Comparison of ENCODE assay signal across 12 cellular contexts in the genomic region with DNA sequence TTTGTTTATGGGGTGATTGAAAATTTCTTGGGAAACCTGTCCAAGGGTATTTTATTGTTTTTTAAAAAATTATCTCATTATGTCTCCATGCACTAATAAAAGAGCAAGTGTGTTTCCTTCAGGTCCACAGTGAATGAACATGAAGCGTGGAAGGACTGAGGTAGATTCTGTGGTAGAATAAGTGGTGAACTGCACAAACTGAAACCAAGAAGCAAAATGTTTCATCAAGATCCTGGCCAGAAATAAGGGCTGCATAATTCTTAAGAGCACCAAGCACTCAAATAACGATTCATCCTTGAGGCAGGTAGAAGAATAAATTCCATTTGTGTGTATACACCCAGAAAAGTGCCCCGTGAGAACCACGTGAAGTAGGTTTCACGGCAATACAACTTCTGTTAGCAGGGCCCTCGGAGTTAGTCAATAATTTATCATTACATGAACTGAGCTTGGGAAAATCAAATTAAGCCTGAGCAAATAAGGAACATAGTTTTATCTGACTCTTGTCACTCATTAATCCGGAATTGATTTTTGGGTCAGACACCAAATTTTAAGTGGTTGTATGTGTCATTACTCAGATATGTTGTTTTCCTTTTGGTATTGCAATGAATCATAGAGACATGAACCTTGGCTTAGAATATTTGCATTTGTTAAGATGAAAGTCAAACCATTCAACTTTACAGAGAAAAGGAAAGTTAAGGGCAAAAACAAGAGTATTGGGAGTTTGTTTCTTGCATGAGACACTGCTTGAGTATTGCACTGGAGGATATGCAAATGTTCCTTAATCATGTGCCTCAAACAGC.
DNase-seq lines count a peak whose midpoint lies in the region; ATAC-seq and TF ChIP-seq lines count a peak whose summit lies in the region.
"Had no signal": no experiment of that assay in that cellular context is flagged by ENCODE, and none has a peak within 500 bp of the region (broad histone marks: within the 10 kb centered on the region; RNA-seq: fewer than 3 reads in every experiment).

No MANE protein-coding gene starts in this region.

- H3K4me3 ChIP-seq in mammary epithelial cell (replicated peaks in 1 of 3; ENCODE audit: insufficient read depth in 1 of 3, low read depth in 2 of 3, low read length in 3 of 3) (no peak overlapping the region), lower lobe of right lung (no peak overlapping the region), mucosa of descending colon (no peak overlapping the region)
- H3K4me3 ChIP-seq: sigmoid colon had no signal

- no peaks in the 10 kb centered on the region for H3K79me2 ChIP-seq in mammary epithelial cell (ENCODE audit: insufficient read depth, low read length)

- no peak overlapping the region for H3K27ac ChIP-seq in mammary epithelial cell (ENCODE audit: insufficient read depth, low read depth, low read length)
- H3K27ac ChIP-seq in lower lobe of right lung: no peak overlapping the region
- H3K27ac ChIP-seq: sigmoid colon had no signal

- in situ Hi-C loops in mammary epithelial cell (cut with MboI; ENCODE audit: low sequenced_read_pairs in 2 of 2): no loop called here

- H3K9me3 ChIP-seq in mammary epithelial cell (replicated peaks; ENCODE audit: insufficient read depth, low read length) (no peaks in the 10 kb centered on the region), lower lobe of right lung (no peaks in the 10 kb centered on the region), mucosa of descending colon (no peaks in the 10 kb centered on the region)
- H3K9me3 ChIP-seq: sigmoid colon had no signal

- H3K36me3 ChIP-seq in mammary epithelial cell (ENCODE audit: insufficient read depth, low read length) (no peaks in the 10 kb centered on the region), lower lobe of right lung (no peaks in the 10 kb centered on the region), mucosa of descending colon (ENCODE audit: low read depth) (no peaks in the 10 kb centered on the region)
- H3K36me3 ChIP-seq: sigmoid colon had no signal

- no peak overlapping the region for H2AFZ ChIP-seq in mammary epithelial cell (ENCODE audit: low read depth, low read length)

- no TSS peak for BruUV-seq in mammary epithelial cell (replicated peaks; lab: Mats Ljungman, UMichigan)

- H3K4me1 ChIP-seq in mammary epithelial cell (ENCODE audit: insufficient read depth, low read length): no peaks in the 10 kb centered on the region
- no peaks in the 10 kb centered on the region for H3K4me1 ChIP-seq in lower lobe of right lung
- H3K4me1 ChIP-seq in mucosa of descending colon (ENCODE audit: low read depth): no peaks in the 10 kb centered on the region
- H3K4me1 ChIP-seq: sigmoid colon had no signal

- H4K20me1 ChIP-seq in mammary epithelial cell (ENCODE audit: insufficient read depth, low read length): no peaks in the 10 kb centered on the region

- intact Hi-C loops in mammary epithelial cell (cut with micrococcal nuclease) (no loop called here), lower lobe of right lung (cut with DNase I) (no loop called here), mucosa of descending colon (cut with DNase I, micrococcal nuclease) (no loop called here)

- no peak overlapping the region for H3K9ac ChIP-seq in mammary epithelial cell (ENCODE audit: insufficient read depth, low read length)

- CTCF ChIA-PET in mammary epithelial cell (lab: Charles Lee; ENCODE audit: low non-redundant PET): no interaction called here

- WGBS in mammary epithelial cell (ENCODE audit: low coverage, missing lambda C conversion rate): 76% methylated on average over 7 of the region's 7 CpGs

- DNase-seq in mammary epithelial cell (peak; percentile 24), lower lobe of right lung (no peak), NCI-H748 (lab: John Stamatoyannopoulos, UW; ENCODE audit: unreplicated experiment) (no peak), mucosa of descending colon (no peak)
- DNase-seq in activated CD8-positive, alpha-beta memory T cell treated with anti-CD3 and anti-CD28 coated beads, Interleukin-2, amount 50 U/mL, for 4 hours: no peak
- DNase-seq: CD4-positive, CD25-positive, alpha-beta regulatory T cell; NCI-H748 treated with DMSO at 0.1 percent for 48 hours; sigmoid colon; T-cell had no signal

- TF ChIP-seq CTCF in mammary epithelial cell (conservative IDR thresholded peaks at IDR 0.05 in 1 of 2, IDR thresholded peaks at IDR 0.05 in 1 of 2; ENCODE audit: extremely low read depth in 1 of 2, insufficient read depth in 1 of 2, low read depth in 1 of 2, low read length in 2 of 2): no peak
- TF ChIP-seq CTCF in lower lobe of right lung (IDR thresholded peaks at IDR 0.05): no peak
- no peak for TF ChIP-seq CTCF in mucosa of descending colon (IDR thresholded peaks at IDR 0.05)

- peak overlapping the region; percentile 7 for H3K4me2 ChIP-seq in mammary epithelial cell (ENCODE audit: insufficient read depth, low read depth, low read length)

- dilution Hi-C loops in mammary epithelial cell (cut with HindIII; ENCODE audit: low sequenced_read_pairs): no loop called here

- ATAC-seq in GM18511 (IDR thresholded peaks at IDR 0.05; ENCODE audit: unreplicated experiment) (peak; percentile 72), HG03432 (IDR thresholded peaks at IDR 0.05; ENCODE audit: unreplicated experiment) (peak; percentile 85), lower lobe of right lung (peak; percentile 46 to 81), HG03520 (IDR thresholded peaks at IDR 0.05; ENCODE audit: unreplicated experiment) (no peak), mucosa of descending colon (no peak)
- ATAC-seq: T-cell had no signal

- peaks cover 2% of the 10 kb centered on the region for H3K27me3 ChIP-seq in mammary epithelial cell (ENCODE audit: insufficient read depth, low read length)
- H3K27me3 ChIP-seq in lower lobe of right lung (ENCODE audit: low read depth): no peaks in the 10 kb centered on the region
- H3K27me3 ChIP-seq: sigmoid colon had no signal

Comparison
In these comparisons a context has a peak if more than half of its experiments do, and no peak if none do; other contexts are left out.
1. ATAC-seq: peak in GM18511 (single experiment), HG03432 (single experiment) and lower lobe of right lung (2 of 2); none in HG03520 (single experiment) and mucosa of descending colon (single experiment).